In the genomic region with DNA sequence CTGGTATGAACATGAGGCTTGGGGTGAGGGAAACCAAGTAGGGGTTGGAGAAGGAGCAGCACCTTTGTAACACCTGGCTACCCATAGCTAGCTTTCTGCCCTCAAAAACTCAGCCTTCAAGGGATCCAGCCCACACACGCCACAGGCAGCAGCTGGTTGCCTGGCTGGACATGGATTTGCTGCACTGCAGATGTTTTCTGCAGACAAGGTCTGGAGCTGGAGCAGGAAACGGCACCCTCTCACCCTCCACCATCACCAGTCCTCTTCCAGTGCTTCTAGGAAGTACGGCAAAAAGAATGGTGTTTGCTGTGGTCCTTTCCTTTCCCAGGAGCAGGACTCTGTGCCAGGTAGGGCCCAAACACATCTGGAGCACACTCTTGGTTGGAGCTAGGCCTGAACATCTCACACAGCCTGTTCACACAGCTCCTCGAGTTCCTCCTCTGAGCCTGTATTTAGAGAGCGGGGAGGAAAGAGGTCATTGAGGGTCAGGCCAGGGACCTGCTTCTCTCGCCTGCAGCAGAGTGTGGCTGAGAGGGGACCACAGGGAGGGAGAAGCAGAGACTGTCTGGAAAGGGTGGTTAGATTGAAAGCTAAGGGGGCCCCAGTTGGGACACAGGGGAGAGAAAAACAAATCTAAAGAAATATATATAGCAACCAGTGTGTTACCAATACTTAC, we compare ENCODE assay signal across 17 cellular contexts. TPM values are rescaled to one million over a fixed set of nuclear protein-coding genes. Genes with fewer than 3 reads are reported as not detected.
DNase-seq lines count a peak whose midpoint lies in the region; ATAC-seq and TF ChIP-seq lines count a peak whose summit lies in the region.
"Had no signal": no experiment of that assay in that cellular context is flagged by ENCODE, and none has a peak within 500 bp of the region (broad histone marks: within the 10 kb centered on the region; RNA-seq: fewer than 3 reads in every experiment).

No MANE protein-coding gene starts in this region.

- POLR2A ChIA-PET in Caco-2 (lab: Charles Lee): no interaction called here

- BruUV-seq in Caco-2 (replicated peaks; lab: Mats Ljungman, UMichigan): no TSS peak

- intact Hi-C loops in Caco-2 (cut with micrococcal nuclease; ENCODE audit: unreplicated experiment): no loop called here

- peaks cover 17% of the 10 kb centered on the region for H4K20me1 ChIP-seq in BLaER1

- H3K4me1 Mint-ChIP-seq in Caco-2 (ENCODE audit: low read depth, unreplicated experiment) (peaks cover 11% of the 10 kb centered on the region), naive B cell (peaks cover 20 to 33% (median 25%) of the 10 kb centered on the region in 3 donors), type B pancreatic cell (ENCODE audit: unreplicated experiment) (peaks cover 9% of the 10 kb centered on the region)
- H3K4me1 Mint-ChIP-seq in activated naive CD8-positive, alpha-beta T cell (ENCODE audit: low read depth): peaks cover 31% of the 10 kb centered on the region

- H3K36me3 Mint-ChIP-seq in Caco-2 (ENCODE audit: insufficient read depth, unreplicated experiment) (peaks cover 81% of the 10 kb centered on the region), naive B cell (peaks cover 1 to 3% of the 10 kb centered on the region in 2 donors), type B pancreatic cell (peaks cover 8% of the 10 kb centered on the region)
- H3K36me3 Mint-ChIP-seq in activated naive CD8-positive, alpha-beta T cell: peaks cover 7% of the 10 kb centered on the region

- H3K4me3 ChIP-seq in BLaER1 (no peak overlapping the region), Caco-2 (ENCODE audit: low read depth, low read length) (no peak overlapping the region)

- H3K9ac ChIP-seq in BLaER1: no peak overlapping the region
- H3K9ac ChIP-seq: parathyroid adenoma had no signal

- H3K9me3 ChIP-seq in BLaER1 (no peaks in the 10 kb centered on the region), Caco-2 (no peaks in the 10 kb centered on the region)

- TF ChIP-seq CTCF in Caco-2 (IDR thresholded peaks at IDR 0.05; ENCODE audit: insufficient read depth in 1 of 2, low read depth in 1 of 2, low read length in 1 of 2, severe bottlenecking in 1 of 2, unreplicated experiment in 1 of 2): no peak
- no peak for TF ChIP-seq CTCF in type B pancreatic cell (conservative IDR thresholded peaks at IDR 0.05)

- H3K4me2 ChIP-seq in BLaER1: peak overlapping the region; percentile 94

- peak overlapping the region; percentile 3; the same call in 1 of the 2 replicates for H3K27ac ChIP-seq in BLaER1
- H3K27ac ChIP-seq: parathyroid adenoma had no signal

- DNase-seq in Caco-2 (no peak), naive B cell (no peak), NCI-H1105 treated with DMSO at 0.1 percent for 48 hours (lab: John Stamatoyannopoulos, UW) (no peak), DMS153 treated with DMSO at 0.1 percent for 48 hours (lab: John Stamatoyannopoulos, UW; ENCODE audit: unreplicated experiment) (no peak), type B pancreatic cell (ENCODE audit: extremely low spot score, unreplicated experiment) (no peak)
- DNase-seq in activated CD4-positive, alpha-beta T cell treated with anti-CD3 and anti-CD28 coated beads for 48 hours: no peak
- DNase-seq: activated CD4-positive, alpha-beta T cell treated with anti-CD3 and anti-CD28 coated beads for 4 hours; activated CD8-positive, alpha-beta memory T cell treated with anti-CD3 and anti-CD28 coated beads, Interleukin-2, amount 50 U/mL, for 4 hours; activated naive CD4-positive, alpha-beta T cell; head of caudate nucleus; KG1; NCI-H2029 treated with DMSO at 0.1 percent for 48 hours; NCI-H446; stimulated activated naive CD4-positive, alpha-beta T cell had no signal

- H3K4me3 Mint-ChIP-seq in Caco-2 (ENCODE audit: unreplicated experiment) (no peak overlapping the region), naive B cell (no peak overlapping the region), type B pancreatic cell (no peak overlapping the region)
- no peak overlapping the region for H3K4me3 Mint-ChIP-seq in activated naive CD8-positive, alpha-beta T cell

- H3K4me1 ChIP-seq in BLaER1 (peaks cover 41% of the 10 kb centered on the region), Caco-2 (no peaks in the 10 kb centered on the region)

- no peaks in the 10 kb centered on the region for H3K27me3 ChIP-seq in BLaER1
- no peaks in the 10 kb centered on the region for H3K27me3 ChIP-seq in Caco-2 (replicated peaks; ENCODE audit: control insufficient read depth, insufficient read depth, low read length)

- ATAC-seq in naive B cell (ENCODE audit: low read depth in 2 of 2): no peak

- CTCF ChIA-PET in Caco-2 (lab: Charles Lee): interaction anchor here (0.7 kb wide), 1 partner anchor 63 kb away, joined by 3 read pairs; a partner anchor contains a TSS

- H3K9me3 Mint-ChIP-seq in Caco-2 (ENCODE audit: unreplicated experiment): no peaks in the 10 kb centered on the region
- no peaks in the 10 kb centered on the region for H3K9me3 Mint-ChIP-seq in activated naive CD8-positive, alpha-beta T cell (ENCODE audit: low read depth)
- no peaks in the 10 kb centered on the region for H3K9me3 Mint-ChIP-seq in naive B cell
- H3K9me3 Mint-ChIP-seq in type B pancreatic cell: no peaks in the 10 kb centered on the region

- H3K27me3 Mint-ChIP-seq in Caco-2 (ENCODE audit: insufficient read depth, unreplicated experiment) (no peaks in the 10 kb centered on the region), naive B cell (no peaks in the 10 kb centered on the region), type B pancreatic cell (no peaks in the 10 kb centered on the region)
- H3K27me3 Mint-ChIP-seq in activated naive CD8-positive, alpha-beta T cell: no peaks in the 10 kb centered on the region

- H3K36me3 ChIP-seq in BLaER1 (peaks cover 30% of the 10 kb centered on the region), Caco-2 (ENCODE audit: control insufficient read depth, insufficient read depth, low read length) (peaks cover 10% of the 10 kb centered on the region)

- peak overlapping the region; percentile 45 for H3K27ac Mint-ChIP-seq in Caco-2 (ENCODE audit: unreplicated experiment)
- H3K27ac Mint-ChIP-seq in activated naive CD8-positive, alpha-beta T cell: peak overlapping the region; percentile 30
- H3K27ac Mint-ChIP-seq in naive B cell: peak overlapping the region in 4 of 6 donors; percentile 54 to 95 (median 64)
- no peak overlapping the region for H3K27ac Mint-ChIP-seq in type B pancreatic cell

RNA-seq across cellular contexts. Expression of a gene that starts 2.7 kb away (rescaled TPM):
- 70.9 and 71.4 TPM in 2 replicates for total RNA-seq in Caco-2 (2022)
- polyA plus RNA-seq in naive B cell (ENCODE audit: low read depth in 6 of 6): 100 to 1,000 TPM in 4 of 6 donors, 10 to 100 TPM in 2; 77.4 to 128 (median 110) TPM
- 75.7 and 82.9 TPM in 2 replicates for total RNA-seq in type B pancreatic cell (ENCODE audit: low replicate concordance)

RNA-seq across cellular contexts. Expression of a gene that starts 26.1 kb away (rescaled TPM):
- total RNA-seq in Caco-2 (2022): 6.0 and 7.4 TPM in 2 replicates
- polyA plus RNA-seq in naive B cell (ENCODE audit: low read depth in 6 of 6): under 1 TPM in 4 of 6 donors, not detected in 2; 0.03 to 0.58 (median 0.38) TPM
- 9.7 and 18.4 TPM in 2 replicates for total RNA-seq in type B pancreatic cell (ENCODE audit: low replicate concordance)
